ENCODE assay signal across 19 cellular contexts in the genomic region with DNA sequence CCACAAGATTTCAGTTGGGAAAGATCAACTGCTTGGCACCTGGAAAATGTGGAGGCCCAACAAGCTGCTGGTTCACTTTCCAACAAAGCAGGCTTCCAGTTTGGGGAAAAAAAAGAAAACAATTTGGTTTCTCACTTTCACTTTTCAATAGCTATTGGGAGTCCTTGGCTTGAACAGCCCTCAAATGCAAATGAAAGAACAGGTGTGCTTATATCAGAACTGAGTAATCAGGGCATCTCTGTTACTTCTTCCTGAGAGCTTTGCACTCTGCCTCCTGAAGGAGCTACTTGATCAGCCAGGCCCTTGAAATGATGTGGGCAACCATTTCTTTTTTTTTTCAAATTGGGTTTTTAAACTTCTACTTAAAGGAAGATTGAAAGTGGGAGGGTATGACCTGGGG.
DNase-seq lines count a peak whose midpoint lies in the region; ATAC-seq and TF ChIP-seq lines count a peak whose summit lies in the region.
"Had no signal": no experiment of that assay in that cellular context is flagged by ENCODE, and none has a peak within 500 bp of the region (broad histone marks: within the 10 kb centered on the region; RNA-seq: fewer than 3 reads in every experiment).

No MANE protein-coding gene starts in this region.

- no peak overlapping the region for H3K4me3 Mint-ChIP-seq in stimulated activated naive CD8-positive, alpha-beta T cell treated with anti-CD3 and anti-CD28 coated beads, Interleukin-15, amount 100 ng/mL, for 72 hours
- H3K4me3 Mint-ChIP-seq: activated naive CD4-positive, alpha-beta T cell treated with anti-CD3 and anti-CD28 coated beads, Interleukin-2, amount 10 ng/mL, durations not matched to agents 7 days and 5 days; CD14-positive monocyte; dendritic cell treated with granulocyte-macrophage colony-stimulating factor and Interleukin-4, amounts not matched to agents 40 ng/mL and 50 ng/mL, for 4 days; IgD-negative memory B cell; neural progenitor cell had no signal

- peak overlapping the region in 1 of 2 donors; percentile 85 for H3K27ac Mint-ChIP-seq in stimulated activated naive CD8-positive, alpha-beta T cell treated with anti-CD3 and anti-CD28 coated beads, Interleukin-15, amount 100 ng/mL, for 72 hours
- H3K27ac Mint-ChIP-seq: activated naive CD4-positive, alpha-beta T cell treated with anti-CD3 and anti-CD28 coated beads, Interleukin-2, amount 10 ng/mL, durations not matched to agents 7 days and 5 days; CD14-positive monocyte; dendritic cell treated with granulocyte-macrophage colony-stimulating factor and Interleukin-4, amounts not matched to agents 40 ng/mL and 50 ng/mL, for 4 days; IgD-negative memory B cell had no signal

- H3K9me3 Mint-ChIP-seq in stimulated activated naive CD8-positive, alpha-beta T cell treated with anti-CD3 and anti-CD28 coated beads, Interleukin-15, amount 100 ng/mL, for 72 hours: no peaks in the 10 kb centered on the region
- H3K9me3 Mint-ChIP-seq: activated naive CD4-positive, alpha-beta T cell treated with anti-CD3 and anti-CD28 coated beads, Interleukin-2, amount 10 ng/mL, durations not matched to agents 7 days and 5 days; dendritic cell treated with granulocyte-macrophage colony-stimulating factor and Interleukin-4, amounts not matched to agents 40 ng/mL and 50 ng/mL, for 4 days; IgD-negative memory B cell; neural progenitor cell had no signal

- peaks cover 24% of the 10 kb centered on the region for H3K4me1 Mint-ChIP-seq in stimulated activated naive CD8-positive, alpha-beta T cell treated with anti-CD3 and anti-CD28 coated beads, Interleukin-15, amount 100 ng/mL, for 72 hours

- no peaks in the 10 kb centered on the region for H3K27me3 Mint-ChIP-seq in stimulated activated naive CD8-positive, alpha-beta T cell treated with anti-CD3 and anti-CD28 coated beads, Interleukin-15, amount 100 ng/mL, for 72 hours

- DNase-seq in stimulated activated naive CD8-positive, alpha-beta T cell treated with anti-CD3 and anti-CD28 coated beads, Interleukin-15, amount 100 ng/mL, for 72 hours: no peak
- no peak for DNase-seq in stimulated activated naive CD8-positive, alpha-beta T cell treated with anti-CD3 and anti-CD28 coated beads, Interleukin-15, Interleukin-2, amounts not matched to agents 100 U/mL and 50 U/mL, for 24 hours
- no peak for DNase-seq in stimulated activated CD4-positive, alpha-beta T cell treated with anti-CD3 and anti-CD28 coated beads, Interleukin-4, amount 100 ng/mL, for 24 hours
- DNase-seq in DMS 273 (lab: John Stamatoyannopoulos, UW; ENCODE audit: unreplicated experiment) (no peak), omental fat pad (ENCODE audit: low spot score) (no peak), NCI-H1092 treated with DMSO at 0.1 percent for 48 hours (lab: John Stamatoyannopoulos, UW) (no peak)
- DNase-seq: activated naive CD4-positive, alpha-beta T cell treated with anti-CD3 and anti-CD28 coated beads, Interleukin-2, amount 10 ng/mL, durations not matched to agents 7 days and 5 days; body of pancreas; mesendoderm; NCI-H524; Peyer's patch; right lobe of liver; stimulated activated CD4-positive, alpha-beta T cell treated with anti-CD3 and anti-CD28 coated beads, Interleukin-2, amount 100 ng/mL, for 48 hours had no signal

- peak; percentile 43 for ATAC-seq in stimulated activated naive CD8-positive, alpha-beta T cell treated with anti-CD3 and anti-CD28 coated beads, Interleukin-15, amount 100 ng/mL, for 72 hours
- ATAC-seq in stimulated activated naive CD8-positive, alpha-beta T cell treated with anti-CD3 and anti-CD28 coated beads, Interleukin-15, Interleukin-2, amounts not matched to agents 100 U/mL and 50 U/mL, for 24 hours: no peak
- peak; percentile 73 for ATAC-seq in GM21576 (IDR thresholded peaks at IDR 0.05; ENCODE audit: unreplicated experiment)
- ATAC-seq in HG03064 (IDR thresholded peaks at IDR 0.05; ENCODE audit: low read depth, unreplicated experiment): peak; percentile 63
- no peak for ATAC-seq in omental fat pad (ENCODE audit: low FRiP score)
- ATAC-seq: body of pancreas, right lobe of liver had no signal

- no peak for TF ChIP-seq CTCF in omental fat pad (IDR thresholded peaks at IDR 0.05)

Comparison
In these comparisons a context has a peak if more than half of its experiments do, and no peak if none do; other contexts are left out.
1. ATAC-seq: peak in stimulated activated naive CD8-positive, alpha-beta T cell treated with anti-CD3 and anti-CD28 coated beads, Interleukin-15, amount 100 ng/mL, for 72 hours (single experiment), GM21576 (single experiment) and HG03064 (single experiment); none in stimulated activated naive CD8-positive, alpha-beta T cell treated with anti-CD3 and anti-CD28 coated beads, Interleukin-15, Interleukin-2, amounts not matched to agents 100 U/mL and 50 U/mL, for 24 hours (single experiment) and omental fat pad (single experiment).